8 cellular contexts compared by ENCODE assay signal in genomic region chr20:3406481-3407425, GRCh38. TPM values are rescaled to one million over a fixed set of nuclear protein-coding genes. Genes with fewer than 3 reads are reported as not detected.
DNase-seq lines count a peak whose midpoint lies in the region; ATAC-seq, FAIRE-seq and TF ChIP-seq lines count a peak whose summit lies in the region.

No MANE protein-coding gene starts in this region.

- intact Hi-C loops in activated naive CD4-positive, alpha-beta T cell treated with anti-CD3 and anti-CD28 coated beads for 36 hours (cut with micrococcal nuclease) = loop anchor here (5.0 to 10.0 kb wide), 3 partner anchors 361 to 578 kb away; partner anchors contain the start of genes ADISSP, PCED1A and VPS16

- FAIRE-seq in D721Med (lab: Jason Lieb, UNC) = no peak

- peaks cover 4% of the 10 kb centered on the region for H3K27me3 Mint-ChIP-seq in activated naive CD4-positive, alpha-beta T cell treated with anti-CD3 and anti-CD28 coated beads for 36 hours (ENCODE audit: low read depth)
- H3K27me3 Mint-ChIP-seq in activated naive CD8-positive, alpha-beta T cell treated with anti-CD3 and anti-CD28 coated beads for 36 hours = peaks cover 4% of the 10 kb centered on the region
- H3K27me3 Mint-ChIP-seq in neural crest cell (ENCODE audit: low read depth) = peaks cover 6% of the 10 kb centered on the region

- TF ChIP-seq CTCF in neural crest cell (conservative IDR thresholded peaks at IDR 0.05) (no peak), D721Med (IDR thresholded peaks at IDR 0.05; ENCODE audit: insufficient read depth, missing control alignments) (no peak)

- H3K9me3 Mint-ChIP-seq in activated naive CD4-positive, alpha-beta T cell treated with anti-CD3 and anti-CD28 coated beads for 36 hours = no peaks in the 10 kb centered on the region
- H3K9me3 Mint-ChIP-seq in activated naive CD8-positive, alpha-beta T cell treated with anti-CD3 and anti-CD28 coated beads for 36 hours = no peaks in the 10 kb centered on the region
- peaks cover 3% of the 10 kb centered on the region for H3K9me3 Mint-ChIP-seq in neural crest cell

- H3K4me1 Mint-ChIP-seq in activated naive CD4-positive, alpha-beta T cell treated with anti-CD3 and anti-CD28 coated beads for 36 hours (ENCODE audit: low read depth) = peaks cover 20% of the 10 kb centered on the region
- H3K4me1 Mint-ChIP-seq in activated naive CD8-positive, alpha-beta T cell treated with anti-CD3 and anti-CD28 coated beads for 36 hours = peaks cover 31% of the 10 kb centered on the region
- H3K4me1 Mint-ChIP-seq in neural crest cell = peaks cover 28% of the 10 kb centered on the region

- H3K4me3 Mint-ChIP-seq in activated naive CD4-positive, alpha-beta T cell treated with anti-CD3 and anti-CD28 coated beads for 36 hours = peak overlapping the region; percentile 77
- H3K4me3 Mint-ChIP-seq in activated naive CD8-positive, alpha-beta T cell treated with anti-CD3 and anti-CD28 coated beads for 36 hours = peak overlapping the region; percentile 83
- peak overlapping the region; percentile 90 for H3K4me3 Mint-ChIP-seq in neural crest cell

- no peak for ATAC-seq in HG02884 (IDR thresholded peaks at IDR 0.05; ENCODE audit: unreplicated experiment)

- CTCF ChIA-PET in activated naive CD4-positive, alpha-beta T cell treated with anti-CD3 and anti-CD28 coated beads for 36 hours (lab: Charles Lee) = interaction anchor here (0.7 to 0.8 kb wide), 3 partner anchors 14 to 1433 kb away, joined by 3 to 5 read pairs (median 4); no protein-coding TSS in a partner anchor

- H3K27ac Mint-ChIP-seq in activated naive CD4-positive, alpha-beta T cell treated with anti-CD3 and anti-CD28 coated beads for 36 hours = no peak overlapping the region
- H3K27ac Mint-ChIP-seq in activated naive CD8-positive, alpha-beta T cell treated with anti-CD3 and anti-CD28 coated beads for 36 hours = peak overlapping the region; percentile 67
- H3K27ac Mint-ChIP-seq in neural crest cell (ENCODE audit: unreplicated experiment) = peak overlapping the region; percentile 92

- peak; percentile 8 for DNase-seq in activated naive CD4-positive, alpha-beta T cell treated with anti-CD3 and anti-CD28 coated beads for 36 hours
- DNase-seq in activated naive CD4-positive, alpha-beta T cell treated with anti-CD3 and anti-CD28 coated beads, Interleukin-2, amount 50 U/mL, for 16 hours = no peak
- DNase-seq in NCI-H2171 (lab: John Stamatoyannopoulos, UW) (peak; percentile 63), glomerular visceral epithelial cell (ENCODE audit: extremely low spot score) (peak; percentile 46), neural crest cell (ENCODE audit: low read depth, low spot score) (peak; percentile 9), D721Med (ENCODE audit: insufficient read length, low spot score) (no peak)
- DNase-seq in activated naive CD8-positive, alpha-beta T cell treated with anti-CD3 and anti-CD28 coated beads for 36 hours = no peak

- H3K36me3 Mint-ChIP-seq in activated naive CD4-positive, alpha-beta T cell treated with anti-CD3 and anti-CD28 coated beads for 36 hours (ENCODE audit: low read depth) = peaks cover 2% of the 10 kb centered on the region
- peaks cover 1% of the 10 kb centered on the region for H3K36me3 Mint-ChIP-seq in activated naive CD8-positive, alpha-beta T cell treated with anti-CD3 and anti-CD28 coated beads for 36 hours
- H3K36me3 Mint-ChIP-seq in neural crest cell (ENCODE audit: low read depth) = no peaks in the 10 kb centered on the region

RNA-seq across cellular contexts. Expression of gene DNAAF9, which starts 0.7 kb away (rescaled TPM):
- under 1 TPM; 0.35 to 0.43 TPM for total RNA-seq in activated naive CD4-positive, alpha-beta T cell treated with anti-CD3 and anti-CD28 coated beads for 36 hours
- total RNA-seq in activated naive CD8-positive, alpha-beta T cell treated with anti-CD3 and anti-CD28 coated beads for 36 hours = 1 to 10 TPM; 1.1 to 1.3 TPM
- 13.2 and 13.5 TPM in 2 replicates for total RNA-seq in neural crest cell

Comparison
In these comparisons a context has a peak if more than half of its experiments do, and no peak if none do; other contexts are left out.
1. DNase-seq: peak in activated naive CD4-positive, alpha-beta T cell treated with anti-CD3 and anti-CD28 coated beads for 36 hours (single experiment), NCI-H2171 (single experiment), glomerular visceral epithelial cell (single experiment) and neural crest cell (single experiment); none in activated naive CD4-positive, alpha-beta T cell treated with anti-CD3 and anti-CD28 coated beads, Interleukin-2, amount 50 U/mL, for 16 hours (single experiment), activated naive CD8-positive, alpha-beta T cell treated with anti-CD3 and anti-CD28 coated beads for 36 hours (single experiment) and D721Med (single experiment).
2. Peak in every context shown above with its lines, with median percentiles within 50 percentile points of each other: H3K4me3 Mint-ChIP-seq.